13 cellular contexts compared by ENCODE assay signal in the genomic region with DNA sequence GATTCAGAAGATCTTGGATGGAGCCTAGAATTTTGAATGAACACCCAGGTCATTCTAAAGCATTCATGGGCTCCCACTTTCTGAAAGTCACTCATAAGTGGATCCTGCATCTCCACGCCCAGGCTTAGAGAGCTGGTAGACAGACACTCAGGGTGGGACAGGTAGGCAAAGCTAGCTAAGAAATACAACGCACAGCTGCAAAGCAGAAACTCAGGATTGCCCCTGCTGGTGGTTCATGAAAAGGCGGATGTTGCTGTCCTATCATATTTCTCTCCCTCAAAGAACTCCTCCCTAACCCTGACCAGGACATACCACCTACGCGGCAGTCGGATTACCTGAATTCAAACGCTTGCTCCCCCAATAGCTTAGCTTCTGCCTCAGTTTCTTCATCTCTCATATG.
DNase-seq lines count a peak whose midpoint lies in the region; ATAC-seq and TF ChIP-seq lines count a peak whose summit lies in the region.
"Had no signal": no experiment of that assay in that cellular context is flagged by ENCODE, and none has a peak within 500 bp of the region (broad histone marks: within the 10 kb centered on the region; RNA-seq: fewer than 3 reads in every experiment).

No MANE protein-coding gene starts in this region.

- peak; percentile 55 for ATAC-seq in GM18868 (IDR thresholded peaks at IDR 0.05; ENCODE audit: unreplicated experiment)
- no peak for ATAC-seq in SK-N-SH treated with all-trans-retinoic acid at 6 μM for 48 hours

- no peaks in the 10 kb centered on the region for H3K4me1 ChIP-seq in BE2C
- H3K4me1 ChIP-seq: parathyroid adenoma had no signal

- H3K36me3 ChIP-seq in BE2C: no peaks in the 10 kb centered on the region
- H3K36me3 ChIP-seq: thyroid gland had no signal

- no peak overlapping the region for H3K4me3 ChIP-seq in BE2C (ENCODE audit: low read depth, low read length)
- H3K4me3 ChIP-seq: thyroid gland had no signal

- in situ Hi-C loops in KBM-7 (cut with MboI; ENCODE audit: low pct_unique_long_range_greater_than_20kb, low sequenced_read_pairs): no loop called here

- peak; percentile 26 for TF ChIP-seq CTCF in BE2C (IDR thresholded peaks at IDR 0.05; ENCODE audit: low read depth, low read length)

- DNase-seq in BE2C (peak; percentile 16), iPS DF 19.7 (ENCODE audit: low read depth, low spot score) (peak; percentile 25), NK-92 (lab: John Stamatoyannopoulos, UW; ENCODE audit: unreplicated experiment) (no peak), AG08395 (ENCODE audit: low spot score) (no peak), KBM-7 (no peak)
- DNase-seq in activated effector memory CD4-positive, alpha-beta T cell treated with Interleukin-2 at 50 U/mL for 16 hours: no peak
- DNase-seq: activated naive CD4-positive, alpha-beta T cell treated with Interleukin-2 at 50 U/mL for 16 hours; effector CD4-positive, alpha-beta T cell; NCI-H774; thyroid gland had no signal

- H3K9me3 ChIP-seq in BE2C: no peaks in the 10 kb centered on the region
- H3K9me3 ChIP-seq: thyroid gland had no signal

- H3K27me3 ChIP-seq in BE2C: no peaks in the 10 kb centered on the region
- H3K27me3 ChIP-seq: thyroid gland had no signal

TF ChIP-seq in SK-N-SH treated with all-trans-retinoic acid at 6 μM for 48 hours, 23 proteins besides CTCF, POLR2A, EP300 and RAD21:
- no peak for TF ChIP-seq ZFP3 (CRISPR knock-in tag; IDR thresholded peaks at IDR 0.05)
- TF ChIP-seq BACH2 (CRISPR knock-in tag; IDR thresholded peaks at IDR 0.05; ENCODE audit: borderline replicate concordance): no peak
- peak; percentile 38; the same call in 1 of the 2 replicates for TF ChIP-seq ZNF8 (CRISPR knock-in tag; IDR thresholded peaks at IDR 0.05)
- no peak for TF ChIP-seq TOX (CRISPR knock-in tag; IDR thresholded peaks at IDR 0.05; ENCODE audit: borderline replicate concordance)
- no peak for TF ChIP-seq ISL1 (CRISPR knock-in tag; IDR thresholded peaks at IDR 0.05)
- no peak for TF ChIP-seq PPARA (CRISPR knock-in tag; IDR thresholded peaks at IDR 0.05; ENCODE audit: borderline replicate concordance)

Comparison
In these comparisons a context has a peak if more than half of its experiments do, and no peak if none do; other contexts are left out.
1. DNase-seq: peak in BE2C (single experiment) and iPS DF 19.7 (single experiment); none in NK-92 (single experiment), AG08395 (single experiment), KBM-7 (single experiment) and activated effector memory CD4-positive, alpha-beta T cell treated with Interleukin-2 at 50 U/mL for 16 hours (single experiment).